ENCODE assay signal across 8 cellular contexts in the genomic region with DNA sequence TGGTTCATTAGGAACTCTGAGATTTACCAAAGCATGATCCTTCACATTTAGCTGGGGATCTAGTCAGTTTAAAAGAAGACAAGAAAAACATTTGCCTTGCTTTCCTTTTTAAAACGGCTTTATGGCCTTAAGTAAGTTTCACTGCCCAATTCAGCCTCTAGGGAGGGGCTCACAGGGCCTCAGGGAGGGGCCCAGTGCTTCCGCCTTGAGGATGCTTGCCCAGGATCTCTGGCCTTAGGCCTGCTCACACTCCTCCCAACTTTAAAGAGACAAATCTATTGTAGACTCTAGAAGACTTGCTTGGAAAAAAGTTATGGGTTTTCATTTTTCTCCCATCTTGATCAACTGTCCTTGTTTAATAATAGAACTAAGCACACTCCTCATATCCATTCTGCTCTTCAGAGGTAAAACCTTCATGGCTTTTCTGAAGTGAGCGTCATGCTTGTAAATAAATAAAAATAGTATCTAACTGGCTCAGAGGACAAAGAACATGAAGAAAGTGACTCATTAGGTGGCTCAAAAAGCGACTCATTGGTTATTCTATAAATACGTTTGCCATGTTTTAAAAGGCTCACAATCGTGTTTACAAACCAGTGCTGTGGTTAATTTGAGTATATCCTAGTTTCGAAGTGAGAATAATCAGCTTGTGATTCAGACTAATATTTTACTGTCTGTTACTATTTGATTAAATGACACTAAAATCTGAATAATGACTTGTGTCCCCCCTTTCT. TPM values are rescaled to one million over a fixed set of nuclear protein-coding genes. Genes with fewer than 3 reads are reported as not detected.
DNase-seq lines count a peak whose midpoint lies in the region; ATAC-seq and TF ChIP-seq lines count a peak whose summit lies in the region.

No MANE protein-coding gene starts in this region.

- H3K4me1 ChIP-seq in suprapubic skin, result peaks cover 11% of the 10 kb centered on the region

- TF ChIP-seq CTCF in suprapubic skin (IDR thresholded peaks at IDR 0.05), result peak in 1 of 2 donors; percentile 8

- CTCF ChIA-PET in activated CD8-positive, alpha-beta memory T cell treated with anti-CD3 and anti-CD28 coated beads, Interleukin-2, amount 10 ng/mL, durations not matched to agents 7 days and 5 days (lab: Charles Lee), result interaction anchor here (1.3 to 3.5 kb wide), 2 partner anchors 98 to 114 kb away, joined by 5 to 15 read pairs; partner anchors contain the start of genes HTD2 and RPP14

- no peak for TF ChIP-seq POLR2A in suprapubic skin (IDR thresholded peaks at IDR 0.05)

- no peak for TF ChIP-seq EP300 in suprapubic skin (IDR thresholded peaks at IDR 0.05)

- no peaks in the 10 kb centered on the region for H3K9me3 Mint-ChIP-seq in activated CD8-positive, alpha-beta memory T cell treated with anti-CD3 and anti-CD28 coated beads, Interleukin-2, amount 10 ng/mL, durations not matched to agents 7 days and 5 days (ENCODE audit: low read depth)

- WGBS in suprapubic skin, result 41% methylated on average over 7 of the region's 7 CpGs

- no peak overlapping the region for H3K4me3 ChIP-seq in suprapubic skin

- no peak for DNase-seq in activated CD8-positive, alpha-beta memory T cell treated with anti-CD3 and anti-CD28 coated beads, Interleukin-2, amount 10 ng/mL, durations not matched to agents 7 days and 5 days
- no peak for DNase-seq in activated CD8-positive, alpha-beta memory T cell treated with anti-CD3 and anti-CD28 coated beads for 24 hours
- DNase-seq in fibroblast of peridontal ligament (ENCODE audit: extremely low read depth) (peak; percentile 78), suprapubic skin (ENCODE audit: low spot score in 2 of 2) (no peak), DMS114 treated with DMSO at 0.1 percent for 48 hours (lab: John Stamatoyannopoulos, UW; ENCODE audit: unreplicated experiment) (no peak)
- DNase-seq in stimulated activated CD4-positive, alpha-beta T cell treated with anti-CD3 and anti-CD28 coated beads, Interleukin-1b, Interleukin-23, amount 100 ng/mL, for 48 hours, result no peak

- H3K27ac ChIP-seq in suprapubic skin, result peak overlapping the region; percentile 74

- H3K27me3 ChIP-seq in suprapubic skin, result no peaks in the 10 kb centered on the region

- ATAC-seq in activated CD8-positive, alpha-beta memory T cell treated with anti-CD3 and anti-CD28 coated beads, Interleukin-2, amount 10 ng/mL, durations not matched to agents 7 days and 5 days, result peak; percentile 47
- ATAC-seq in HG03159 (IDR thresholded peaks at IDR 0.05; ENCODE audit: unreplicated experiment) (peak; percentile 59), HG03196 (IDR thresholded peaks at IDR 0.05; ENCODE audit: unreplicated experiment) (no peak)

- H3K27ac Mint-ChIP-seq in activated CD8-positive, alpha-beta memory T cell treated with anti-CD3 and anti-CD28 coated beads, Interleukin-2, amount 10 ng/mL, durations not matched to agents 7 days and 5 days, result peak overlapping the region; percentile 56

- H3K4me3 Mint-ChIP-seq in activated CD8-positive, alpha-beta memory T cell treated with anti-CD3 and anti-CD28 coated beads, Interleukin-2, amount 10 ng/mL, durations not matched to agents 7 days and 5 days, result no peak overlapping the region

- peaks cover 23% of the 10 kb centered on the region for H3K36me3 Mint-ChIP-seq in activated CD8-positive, alpha-beta memory T cell treated with anti-CD3 and anti-CD28 coated beads, Interleukin-2, amount 10 ng/mL, durations not matched to agents 7 days and 5 days

- no peaks in the 10 kb centered on the region for H3K27me3 Mint-ChIP-seq in activated CD8-positive, alpha-beta memory T cell treated with anti-CD3 and anti-CD28 coated beads, Interleukin-2, amount 10 ng/mL, durations not matched to agents 7 days and 5 days

- no peaks in the 10 kb centered on the region for H3K9me3 ChIP-seq in suprapubic skin

- peaks cover 50% of the 10 kb centered on the region for H3K36me3 ChIP-seq in suprapubic skin

- H3K4me1 Mint-ChIP-seq in activated CD8-positive, alpha-beta memory T cell treated with anti-CD3 and anti-CD28 coated beads, Interleukin-2, amount 10 ng/mL, durations not matched to agents 7 days and 5 days, result peaks cover 24% of the 10 kb centered on the region

RNA-seq across cellular contexts. Expression of gene PDHB, which starts 13.7 kb away (rescaled TPM):
- 10 to 100 TPM; 43.4 to 60.6 TPM for total RNA-seq in activated CD8-positive, alpha-beta memory T cell treated with anti-CD3 and anti-CD28 coated beads, Interleukin-2, amount 10 ng/mL, durations not matched to agents 7 days and 5 days
- 10 to 100 TPM; 49.9 to 89.8 (median 78.0) TPM for total RNA-seq in suprapubic skin
